2 cellular contexts compared by ENCODE assay signal in genomic region chr11:72584933-72585597, GRCh38.
TF ChIP-seq lines count a peak whose summit lies in the region.

No MANE protein-coding gene starts in this region.

TF ChIP-seq in GM23338, 12 proteins besides CTCF, POLR2A, EP300 and RAD21:
- TF ChIP-seq REST (IDR thresholded peaks at IDR 0.05; ENCODE audit: unreplicated experiment) (no peak), NANOG (IDR thresholded peaks at IDR 0.05; ENCODE audit: borderline replicate concordance) (no peak), CREB1 (CRISPR knock-in tag; IDR thresholded peaks at IDR 0.05; ENCODE audit: low read depth) (no peak), EZH2phosphoT487 (IDR thresholded peaks at IDR 0.05; ENCODE audit: unreplicated experiment) (no peak), EZH2 (IDR thresholded peaks at IDR 0.05; ENCODE audit: low read depth, unreplicated experiment) (no peak), JUNB (IDR thresholded peaks at IDR 0.05; ENCODE audit: unreplicated experiment) (no peak), POLR2AphosphoS5 (IDR thresholded peaks at IDR 0.05; ENCODE audit: low read depth) (no peak), STAT1 (IDR thresholded peaks at IDR 0.05; ENCODE audit: unreplicated experiment) (no peak), ZNF331 (CRISPR knock-in tag; IDR thresholded peaks at IDR 0.05; ENCODE audit: low read depth) (no peak), ZNF114 (CRISPR knock-in tag; IDR thresholded peaks at IDR 0.05) (no peak)
- TF ChIP-seq, protein P1, sequence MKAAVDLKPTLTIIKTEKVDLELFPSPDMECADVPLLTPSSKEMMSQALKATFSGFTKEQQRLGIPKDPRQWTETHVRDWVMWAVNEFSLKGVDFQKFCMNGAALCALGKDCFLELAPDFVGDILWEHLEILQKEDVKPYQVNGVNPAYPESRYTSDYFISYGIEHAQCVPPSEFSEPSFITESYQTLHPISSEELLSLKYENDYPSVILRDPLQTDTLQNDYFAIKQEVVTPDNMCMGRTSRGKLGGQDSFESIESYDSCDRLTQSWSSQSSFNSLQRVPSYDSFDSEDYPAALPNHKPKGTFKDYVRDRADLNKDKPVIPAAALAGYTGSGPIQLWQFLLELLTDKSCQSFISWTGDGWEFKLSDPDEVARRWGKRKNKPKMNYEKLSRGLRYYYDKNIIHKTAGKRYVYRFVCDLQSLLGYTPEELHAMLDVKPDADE (IDR thresholded peaks at IDR 0.05), result no peak
- TF ChIP-seq, protein P2, sequence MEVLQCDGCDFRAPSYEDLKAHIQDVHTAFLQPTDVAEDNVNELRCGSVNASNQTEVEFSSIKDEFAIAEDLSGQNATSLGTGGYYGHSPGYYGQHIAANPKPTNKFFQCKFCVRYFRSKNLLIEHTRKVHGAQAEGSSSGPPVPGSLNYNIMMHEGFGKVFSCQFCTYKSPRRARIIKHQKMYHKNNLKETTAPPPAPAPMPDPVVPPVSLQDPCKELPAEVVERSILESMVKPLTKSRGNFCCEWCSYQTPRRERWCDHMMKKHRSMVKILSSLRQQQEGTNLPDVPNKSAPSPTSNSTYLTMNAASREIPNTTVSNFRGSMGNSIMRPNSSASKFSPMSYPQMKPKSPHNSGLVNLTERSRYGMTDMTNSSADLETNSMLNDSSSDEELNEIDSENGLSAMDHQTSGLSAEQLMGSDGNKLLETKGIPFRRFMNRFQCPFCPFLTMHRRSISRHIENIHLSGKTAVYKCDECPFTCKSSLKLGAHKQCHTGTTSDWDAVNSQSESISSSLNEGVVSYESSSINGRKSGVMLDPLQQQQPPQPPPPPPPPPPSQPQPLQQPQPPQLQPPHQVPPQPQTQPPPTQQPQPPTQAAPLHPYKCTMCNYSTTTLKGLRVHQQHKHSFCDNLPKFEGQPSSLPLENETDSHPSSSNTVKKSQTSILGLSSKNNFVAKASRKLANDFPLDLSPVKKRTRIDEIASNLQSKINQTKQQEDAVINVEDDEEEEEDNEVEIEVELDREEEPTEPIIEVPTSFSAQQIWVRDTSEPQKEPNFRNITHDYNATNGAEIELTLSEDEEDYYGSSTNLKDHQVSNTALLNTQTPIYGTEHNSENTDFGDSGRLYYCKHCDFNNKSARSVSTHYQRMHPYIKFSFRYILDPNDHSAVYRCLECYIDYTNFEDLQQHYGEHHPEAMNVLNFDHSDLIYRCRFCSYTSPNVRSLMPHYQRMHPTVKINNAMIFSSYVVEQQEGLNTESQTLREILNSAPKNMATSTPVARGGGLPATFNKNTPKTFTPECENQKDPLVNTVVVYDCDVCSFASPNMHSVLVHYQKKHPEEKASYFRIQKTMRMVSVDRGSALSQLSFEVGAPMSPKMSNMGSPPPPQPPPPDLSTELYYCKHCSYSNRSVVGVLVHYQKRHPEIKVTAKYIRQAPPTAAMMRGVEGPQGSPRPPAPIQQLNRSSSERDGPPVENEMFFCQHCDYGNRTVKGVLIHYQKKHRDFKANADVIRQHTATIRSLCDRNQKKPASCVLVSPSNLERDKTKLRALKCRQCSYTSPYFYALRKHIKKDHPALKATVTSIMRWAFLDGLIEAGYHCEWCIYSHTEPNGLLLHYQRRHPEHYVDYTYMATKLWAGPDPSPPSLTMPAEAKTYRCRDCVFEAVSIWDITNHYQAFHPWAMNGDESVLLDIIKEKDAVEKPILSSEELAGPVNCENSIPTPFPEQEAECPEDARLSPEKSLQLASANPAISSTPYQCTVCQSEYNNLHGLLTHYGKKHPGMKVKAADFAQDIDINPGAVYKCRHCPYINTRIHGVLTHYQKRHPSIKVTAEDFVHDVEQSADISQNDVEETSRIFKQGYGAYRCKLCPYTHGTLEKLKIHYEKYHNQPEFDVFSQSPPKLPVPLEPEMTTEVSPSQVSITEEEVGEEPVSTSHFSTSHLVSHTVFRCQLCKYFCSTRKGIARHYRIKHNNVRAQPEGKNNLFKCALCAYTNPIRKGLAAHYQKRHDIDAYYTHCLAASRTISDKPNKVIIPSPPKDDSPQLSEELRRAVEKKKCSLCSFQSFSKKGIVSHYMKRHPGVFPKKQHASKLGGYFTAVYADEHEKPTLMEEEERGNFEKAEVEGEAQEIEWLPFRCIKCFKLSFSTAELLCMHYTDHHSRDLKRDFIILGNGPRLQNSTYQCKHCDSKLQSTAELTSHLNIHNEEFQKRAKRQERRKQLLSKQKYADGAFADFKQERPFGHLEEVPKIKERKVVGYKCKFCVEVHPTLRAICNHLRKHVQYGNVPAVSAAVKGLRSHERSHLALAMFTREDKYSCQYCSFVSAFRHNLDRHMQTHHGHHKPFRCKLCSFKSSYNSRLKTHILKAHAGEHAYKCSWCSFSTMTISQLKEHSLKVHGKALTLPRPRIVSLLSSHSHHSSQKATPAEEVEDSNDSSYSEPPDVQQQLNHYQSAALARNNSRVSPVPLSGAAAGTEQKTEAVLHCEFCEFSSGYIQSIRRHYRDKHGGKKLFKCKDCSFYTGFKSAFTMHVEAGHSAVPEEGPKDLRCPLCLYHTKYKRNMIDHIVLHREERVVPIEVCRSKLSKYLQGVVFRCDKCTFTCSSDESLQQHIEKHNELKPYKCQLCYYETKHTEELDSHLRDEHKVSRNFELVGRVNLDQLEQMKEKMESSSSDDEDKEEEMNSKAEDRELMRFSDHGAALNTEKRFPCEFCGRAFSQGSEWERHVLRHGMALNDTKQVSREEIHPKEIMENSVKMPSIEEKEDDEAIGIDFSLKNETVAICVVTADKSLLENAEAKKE (CRISPR knock-in tag; IDR thresholded peaks at IDR 0.05), result no peak

TF ChIP-seq in H1, 55 proteins besides CTCF, POLR2A, EP300 and RAD21 (continued from another document):
- TF ChIP-seq SP1 (IDR thresholded peaks at IDR 0.05; ENCODE audit: low read depth, low read length) (no peak), SP2 (IDR thresholded peaks at IDR 0.05; ENCODE audit: low read length) (no peak), KDM1A (IDR thresholded peaks at IDR 0.05; ENCODE audit: borderline replicate concordance, low read length) (no peak)
- TF ChIP-seq, protein P3, sequence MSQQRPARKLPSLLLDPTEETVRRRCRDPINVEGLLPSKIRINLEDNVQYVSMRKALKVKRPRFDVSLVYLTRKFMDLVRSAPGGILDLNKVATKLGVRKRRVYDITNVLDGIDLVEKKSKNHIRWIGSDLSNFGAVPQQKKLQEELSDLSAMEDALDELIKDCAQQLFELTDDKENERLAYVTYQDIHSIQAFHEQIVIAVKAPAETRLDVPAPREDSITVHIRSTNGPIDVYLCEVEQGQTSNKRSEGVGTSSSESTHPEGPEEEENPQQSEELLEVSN (IDR thresholded peaks at IDR 0.05), result no peak
